Comparison of ENCODE assay signal across 34 cellular contexts in genomic region chr13:98169331-98169730, GRCh38. TPM values are rescaled to one million over a fixed set of nuclear protein-coding genes. Genes with fewer than 3 reads are reported as not detected.
"Had no signal": no experiment of that assay in that cellular context is flagged by ENCODE, and none has a peak within 500 bp of the region (broad histone marks: within the 10 kb centered on the region; RNA-seq: fewer than 3 reads in every experiment).

No MANE protein-coding gene starts in this region.

- H2AFZ ChIP-seq: PC-9 had no signal

- H3K4me2 ChIP-seq: KMS-11, PC-9 had no signal

- DNase-seq: activated CD4-positive, alpha-beta T cell treated with anti-CD3 and anti-CD28 coated beads for 36 hours; activated CD4-positive, alpha-beta T cell treated with anti-CD3 and anti-CD28 coated beads, Interleukin-2, amount 10 ng/mL, durations not matched to agents 7 days and 5 days; activated CD4-positive, alpha-beta T cell treated with anti-CD3 and anti-CD28 coated beads, Interleukin-2, amount 50 U/mL, for 48 hours; activated CD8-positive, alpha-beta T cell treated with anti-CD3 and anti-CD28 coated beads, Interleukin-2, amount 10 ng/mL, durations not matched to agents 7 days and 5 days; activated gamma-delta T cell treated with Interleukin-2 at 50 U/mL for 16 hours; activated naive CD4-positive, alpha-beta T cell treated with anti-CD3 and anti-CD28 coated beads for 36 hours; activated T-cell treated with anti-CD3 and anti-CD28 coated beads, Interleukin-2, amount 50 U/mL, for 24 hours; adrenal gland; caudate nucleus; cerebellar nuclear complex; MM.1S; MV-4-11; NCI-H1092; NCI-H1436 treated with DMSO at 0.1 percent for 48 hours; NCI-H1694 treated with DMSO at 0.1 percent for 48 hours; NCI-H2029; NCI-H345; NCI-H526; NCI-H748 treated with DMSO at 0.1 percent for 48 hours; NK-92 treated with Interleukin-12 subunit alpha and Interleukin-12 subunit beta, amount 100 ng/mL, for 24 hours; PC-9; T1000; WERI-Rb-1 had no signal

- H3K9me3 ChIP-seq: adrenal gland had no signal

- H3K4me1 Mint-ChIP-seq: activated CD4-positive, alpha-beta T cell treated with anti-CD3 and anti-CD28 coated beads for 36 hours; activated CD4-positive, alpha-beta T cell treated with anti-CD3 and anti-CD28 coated beads, Interleukin-2, amount 10 ng/mL, durations not matched to agents 7 days and 5 days had no signal

- H3K27me3 Mint-ChIP-seq: brain had no signal

- H3K36me3 ChIP-seq: adrenal gland had no signal

- H3K36me3 Mint-ChIP-seq: activated naive CD4-positive, alpha-beta T cell treated with anti-CD3 and anti-CD28 coated beads, Interleukin-2, amount 50 U/mL, for 72 hours had no signal

- H3K9me3 Mint-ChIP-seq: activated CD4-positive, alpha-beta T cell treated with anti-CD3 and anti-CD28 coated beads, Interleukin-2, amount 10 ng/mL, durations not matched to agents 7 days and 5 days; activated naive CD4-positive, alpha-beta T cell treated with anti-CD3 and anti-CD28 coated beads for 36 hours; activated naive CD4-positive, alpha-beta T cell treated with anti-CD3 and anti-CD28 coated beads, Interleukin-2, amount 50 U/mL, for 72 hours; activated T-cell treated with anti-CD3 and anti-CD28 coated beads, Interleukin-2, amount 50 U/mL, for 24 hours had no signal

- H3K27me3 ChIP-seq: adrenal gland had no signal

- H3K4me3 Mint-ChIP-seq: activated CD4-positive, alpha-beta T cell treated with anti-CD3 and anti-CD28 coated beads for 36 hours; activated CD4-positive, alpha-beta T cell treated with anti-CD3 and anti-CD28 coated beads, Interleukin-2, amount 10 ng/mL, durations not matched to agents 7 days and 5 days; activated CD8-positive, alpha-beta T cell treated with anti-CD3 and anti-CD28 coated beads, Interleukin-2, amount 10 ng/mL, durations not matched to agents 7 days and 5 days; activated naive CD4-positive, alpha-beta T cell treated with anti-CD3 and anti-CD28 coated beads for 36 hours; activated T-cell treated with anti-CD3 and anti-CD28 coated beads, Interleukin-2, amount 50 U/mL, for 24 hours; brain had no signal

- H3K4me3 ChIP-seq: adrenal gland, PC-9 had no signal

- ATAC-seq: activated CD4-positive, alpha-beta T cell treated with anti-CD3 and anti-CD28 coated beads for 36 hours; activated CD8-positive, alpha-beta T cell treated with anti-CD3 and anti-CD28 coated beads, Interleukin-2, amount 10 ng/mL, durations not matched to agents 7 days and 5 days; activated naive CD4-positive, alpha-beta T cell treated with anti-CD3 and anti-CD28 coated beads, Interleukin-2, amount 50 U/mL, for 72 hours; Right ventricle myocardium inferior had no signal

- H3K27ac Mint-ChIP-seq: activated CD4-positive, alpha-beta T cell treated with anti-CD3 and anti-CD28 coated beads for 36 hours; activated CD4-positive, alpha-beta T cell treated with anti-CD3 and anti-CD28 coated beads, Interleukin-2, amount 10 ng/mL, durations not matched to agents 7 days and 5 days; activated CD8-positive, alpha-beta T cell treated with anti-CD3 and anti-CD28 coated beads, Interleukin-2, amount 10 ng/mL, durations not matched to agents 7 days and 5 days; activated naive CD4-positive, alpha-beta T cell treated with anti-CD3 and anti-CD28 coated beads for 36 hours; activated naive CD4-positive, alpha-beta T cell treated with anti-CD3 and anti-CD28 coated beads, Interleukin-2, amount 50 U/mL, for 72 hours; activated T-cell treated with anti-CD3 and anti-CD28 coated beads, Interleukin-2, amount 50 U/mL, for 24 hours had no signal

- H3K9ac ChIP-seq: KMS-11 had no signal

- H3K27ac ChIP-seq: adrenal gland, KMS-11, PC-9, RWPE1 had no signal

RNA-seq across cellular contexts. Expression of gene RNF113B, which starts 7.7 kb away (rescaled TPM):
- total RNA-seq: activated CD4-positive, alpha-beta T cell treated with anti-CD3 and anti-CD28 coated beads for 36 hours; activated CD4-positive, alpha-beta T cell treated with anti-CD3 and anti-CD28 coated beads, Interleukin-2, amount 10 ng/mL, durations not matched to agents 7 days and 5 days; activated CD8-positive, alpha-beta T cell treated with anti-CD3 and anti-CD28 coated beads, Interleukin-2, amount 10 ng/mL, durations not matched to agents 7 days and 5 days; activated naive CD4-positive, alpha-beta T cell treated with anti-CD3 and anti-CD28 coated beads for 36 hours; activated naive CD4-positive, alpha-beta T cell treated with anti-CD3 and anti-CD28 coated beads, Interleukin-2, amount 50 U/mL, for 72 hours; bronchial epithelial cell; LHCN-M2; NCI-H460; OCI-LY7; PC-9; Right ventricle myocardium inferior; T-helper 1 cell treated with Interleukin-12 subunit alpha and Interleukin-12 subunit beta and Interleukin-4 antibody, amounts not matched to agents 30 ng/mL and 1 ng/mL, for 36 hours; T-helper 2 cell treated with Interferon-gamma antibody and Interleukin-4, amounts not matched to agents 100 ng/mL and 5 ng/mL, for 36 hours had no signal

RNA-seq across cellular contexts. Expression of gene FARP1, which starts 26.4 kb away (rescaled TPM):
- total RNA-seq: OCI-LY7 had no signal
